10 cellular contexts compared by ENCODE assay signal in genomic region chr12:57735198-57735855, GRCh38. TPM values are rescaled to one million over a fixed set of nuclear protein-coding genes. Genes with fewer than 3 reads are reported as not detected.
DNase-seq lines count a peak whose midpoint lies in the region; ATAC-seq and TF ChIP-seq lines count a peak whose summit lies in the region.
"Had no signal": no experiment of that assay in that cellular context is flagged by ENCODE, and none has a peak within 500 bp of the region (broad histone marks: within the 10 kb centered on the region; RNA-seq: fewer than 3 reads in every experiment).

No MANE protein-coding gene starts in this region.

- ATAC-seq in right cardiac atrium, result no peak
- ATAC-seq in Right ventricle myocardium inferior, result no peak
- ATAC-seq in omental fat pad (ENCODE audit: low FRiP score), result no peak

- DNase-seq in right cardiac atrium (no peak), Right ventricle myocardium inferior (ENCODE audit: missing footprints) (no peak), NCI-H748 (lab: John Stamatoyannopoulos, UW; ENCODE audit: unreplicated experiment) (peak; percentile 81), superior temporal gyrus (ENCODE audit: extremely low spot score) (peak; percentile 19), GM10266 (ENCODE audit: extremely low spot score) (no peak), hippocampal formation (lab: John Stamatoyannopoulos, UW) (no peak), omental fat pad (ENCODE audit: low spot score) (no peak)
- DNase-seq: activated effector memory CD4-positive, alpha-beta T cell treated with Interleukin-2 at 50 U/mL for 16 hours had no signal

- H3K9me3 ChIP-seq in right cardiac atrium (ENCODE audit: control insufficient read depth, low read length), result no peaks in the 10 kb centered on the region
- H3K9me3 ChIP-seq: pancreas had no signal

- TF ChIP-seq CTCF in GM10266 (IDR thresholded peaks at IDR 0.05; ENCODE audit: control insufficient read depth, insufficient read depth, low read depth, missing control alignments) (no peak), omental fat pad (IDR thresholded peaks at IDR 0.05) (no peak)

- 23% methylated on average over 8 of the region's 8 CpGs for WGBS in right cardiac atrium

- no peak overlapping the region for H3K27ac ChIP-seq in right cardiac atrium (ENCODE audit: low read length)
- H3K27ac ChIP-seq: pancreas had no signal

- peaks cover 11% of the 10 kb centered on the region for H3K4me1 ChIP-seq in right cardiac atrium (ENCODE audit: control insufficient read depth, insufficient read depth, low read length)

- intact Hi-C loops in right cardiac atrium (cut with DNase I) (no loop called here), Right ventricle myocardium inferior (cut with DNase I) (no loop called here)

- peak overlapping the region; percentile 13 for H3K4me3 ChIP-seq in right cardiac atrium (ENCODE audit: low read length)
- peak overlapping the region; percentile 17 for H3K4me3 ChIP-seq in iPS-11a (ENCODE audit: low read depth, low read length)

- no peaks in the 10 kb centered on the region for H3K27me3 ChIP-seq in right cardiac atrium (ENCODE audit: control insufficient read depth, insufficient read depth)

RNA-seq across cellular contexts. Expression of gene AGAP2, which starts 3.2 kb away (rescaled TPM):
- total RNA-seq in right cardiac atrium (under 1 TPM; 0.53 to 0.91 (median 0.72) TPM), Right ventricle myocardium inferior (7.8 TPM), omental fat pad (1 to 10 TPM; 1.2 to 7.1 (median 1.9) TPM)
- 1.7 TPM for polyA plus RNA-seq in right cardiac atrium

RNA-seq across cellular contexts. Expression of gene TSPAN31, which starts 9.5 kb away (rescaled TPM):
- total RNA-seq in right cardiac atrium (10 to 100 TPM; 31.5 to 41.3 (median 34.5) TPM), Right ventricle myocardium inferior (27.9 TPM), omental fat pad (10 to 100 TPM; 41.8 to 70.7 (median 65.7) TPM)
- 43.9 TPM for polyA plus RNA-seq in right cardiac atrium

RNA-seq across cellular contexts. Expression of gene CDK4, which starts 16.8 kb away (rescaled TPM):
- total RNA-seq in right cardiac atrium (10 to 100 TPM; 50.9 to 53.9 (median 53.4) TPM), Right ventricle myocardium inferior (42.3 TPM), omental fat pad (10 to 100 TPM; 81.9 to 96.2 (median 89.0) TPM)
- polyA plus RNA-seq in right cardiac atrium, result 29.7 TPM

RNA-seq across cellular contexts. Expression of gene MARCHF9, which starts 19.6 kb away (rescaled TPM):
- total RNA-seq in right cardiac atrium (10 to 100 TPM; 15.2 to 17.8 (median 16.4) TPM), Right ventricle myocardium inferior (14.5 TPM), omental fat pad (1 to 10 TPM; 2.4 to 8.7 (median 5.1) TPM)
- 14.3 TPM for polyA plus RNA-seq in right cardiac atrium

RNA-seq across cellular contexts. Expression of gene CYP27B1, which starts 31.6 kb away (rescaled TPM):
- total RNA-seq in right cardiac atrium (under 1 TPM in 3 of 4 donors, not detected in 1; 0.12 to 0.22 (median 0.14) TPM), Right ventricle myocardium inferior (0.49 TPM), omental fat pad (1 to 10 TPM in 2 of 4 donors, under 1 TPM in 1, not detected in 1; 0.19 to 5.6 (median 2.8) TPM)
- polyA plus RNA-seq in right cardiac atrium, result 0.18 TPM

Comparison
In these comparisons a context has a peak if more than half of its experiments do, and no peak if none do; other contexts are left out.
1. DNase-seq: peak in NCI-H748 (single experiment) and superior temporal gyrus (single experiment); none in right cardiac atrium (0 of 3), Right ventricle myocardium inferior (single experiment), GM10266 (single experiment), hippocampal formation (0 of 2) and omental fat pad (single experiment).